In genomic region chr2:171272039-171272438, GRCh38 we compare ENCODE assay signal across 8 cellular contexts.
A peak's percentile ranks its signal among the peaks of the same experiment; 100 is the strongest.
DNase-seq lines count a peak whose midpoint lies in the region; ATAC-seq and TF ChIP-seq lines count a peak whose summit lies in the region.

No MANE protein-coding gene starts in this region.

- DNase-seq in HK-2 (ENCODE audit: unreplicated experiment) = peak; percentile 59
- peak; percentile 45 for DNase-seq in T1000 (lab: John Stamatoyannopoulos, UW)
- DNase-seq in heart right ventricle = peak in 1 of 2 donors; percentile 20
- no peak for DNase-seq in posterior cingulate gyrus

- H3K4me3 Mint-ChIP-seq in stimulated activated memory B cell treated with anti-CD40 and anti-IgM and Interleukin-4, amounts not matched to agents 10 μg/mL and 1 μg/mL and 100 μg/mL, for 72 hours = no peak overlapping the region

- H3K4me1 ChIP-seq in heart right ventricle = peaks cover 0 to 17% (median 4%) of the 10 kb centered on the region in 9 donors

- no peaks in the 10 kb centered on the region for H3K36me3 ChIP-seq in heart right ventricle

- intact Hi-C loops in heart right ventricle (cut with DNase I) = no loop called here
- intact Hi-C loops in posterior cingulate gyrus (cut with DNase I) = no loop called here

- no peaks in the 10 kb centered on the region for H3K9me3 Mint-ChIP-seq in stimulated activated memory B cell treated with anti-CD40 and anti-IgM and Interleukin-4, amounts not matched to agents 10 μg/mL and 1 μg/mL and 100 μg/mL, for 72 hours

- H3K27me3 Mint-ChIP-seq in stimulated activated memory B cell treated with anti-CD40 and anti-IgM and Interleukin-4, amounts not matched to agents 10 μg/mL and 1 μg/mL and 100 μg/mL, for 72 hours = no peaks in the 10 kb centered on the region

- no peak for TF ChIP-seq CTCF in heart right ventricle (IDR thresholded peaks at IDR 0.05)

- ATAC-seq in heart right ventricle (peak; percentile 75 to 98 (median 90)), GM19467 (IDR thresholded peaks at IDR 0.05; ENCODE audit: unreplicated experiment) (no peak), HG03342 (IDR thresholded peaks at IDR 0.05; ENCODE audit: unreplicated experiment) (no peak), HG03460 (IDR thresholded peaks at IDR 0.05; ENCODE audit: unreplicated experiment) (no peak)
- no peak for ATAC-seq in stimulated activated memory B cell treated with anti-CD40 and anti-IgM and Interleukin-4, amounts not matched to agents 10 μg/mL and 1 μg/mL and 100 μg/mL, for 72 hours

- no peak overlapping the region for H3K4me3 ChIP-seq in heart right ventricle

- H3K4me1 Mint-ChIP-seq in stimulated activated memory B cell treated with anti-CD40 and anti-IgM and Interleukin-4, amounts not matched to agents 10 μg/mL and 1 μg/mL and 100 μg/mL, for 72 hours = no peaks in the 10 kb centered on the region

- no peaks in the 10 kb centered on the region for H3K36me3 Mint-ChIP-seq in stimulated activated memory B cell treated with anti-CD40 and anti-IgM and Interleukin-4, amounts not matched to agents 10 μg/mL and 1 μg/mL and 100 μg/mL, for 72 hours

- H3K27me3 ChIP-seq in heart right ventricle = no peaks in the 10 kb centered on the region

- H3K27ac ChIP-seq in heart right ventricle = peak overlapping the region in 2 of 10 donors; percentile 23 to 47

- H3K27ac Mint-ChIP-seq in stimulated activated memory B cell treated with anti-CD40 and anti-IgM and Interleukin-4, amounts not matched to agents 10 μg/mL and 1 μg/mL and 100 μg/mL, for 72 hours = peak overlapping the region; percentile 15

- H3K9me3 ChIP-seq in heart right ventricle = no peaks in the 10 kb centered on the region

Comparison
In these comparisons a context has a peak if more than half of its experiments do, and no peak if none do; other contexts are left out.
1. DNase-seq: peak in HK-2 (single experiment) and T1000 (single experiment); none in posterior cingulate gyrus (0 of 10).
2. ATAC-seq: peak in heart right ventricle (8 of 8); none in stimulated activated memory B cell treated with anti-CD40 and anti-IgM and Interleukin-4, amounts not matched to agents 10 μg/mL and 1 μg/mL and 100 μg/mL, for 72 hours (single experiment), GM19467 (single experiment), HG03342 (single experiment) and HG03460 (single experiment).